Comparison of ENCODE assay signal across 1 cellular context in the genomic region with DNA sequence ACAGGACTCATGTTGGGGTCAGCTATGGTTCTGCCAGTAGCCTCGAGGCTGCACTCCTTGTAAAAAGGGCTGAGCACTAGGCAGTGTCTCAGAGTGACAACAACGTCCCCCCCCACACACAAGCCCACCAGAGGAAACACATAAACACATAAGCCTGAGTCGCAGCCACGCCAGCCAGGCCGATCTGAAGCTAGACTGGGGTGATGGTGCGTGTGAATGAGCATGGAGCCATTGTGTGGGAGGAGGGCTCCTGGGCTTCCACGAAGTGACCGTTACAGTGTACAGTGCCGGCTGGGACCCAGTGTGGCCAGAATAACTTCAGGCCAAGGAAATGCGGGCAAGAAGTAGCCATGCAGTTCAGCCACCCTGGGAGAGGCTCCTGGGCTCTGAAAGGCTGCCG.
TF ChIP-seq lines count a peak whose summit lies in the region.

No MANE protein-coding gene starts in this region.

TF ChIP-seq in K562, 482 proteins besides CTCF, POLR2A, EP300 and RAD21:
- TF ChIP-seq U2AF1 (optimal IDR thresholded peaks at IDR 0.05; ENCODE audit: low read depth, low read length) (no peak), TOE1 (IDR thresholded peaks at IDR 0.05; ENCODE audit: borderline replicate concordance) (no peak), TOE1 (CRISPR knock-in tag; IDR thresholded peaks at IDR 0.05; ENCODE audit: borderline replicate concordance, low read depth) (no peak), ZNF778 (CRISPR knock-in tag; IDR thresholded peaks at IDR 0.05) (no peak)
